In genomic region chr6:131782764-131783163, GRCh38 we compare ENCODE assay signal across 16 cellular contexts. TPM values are rescaled to one million over a fixed set of nuclear protein-coding genes. Genes with fewer than 3 reads are reported as not detected.
DNase-seq lines count a peak whose midpoint lies in the region; ATAC-seq and TF ChIP-seq lines count a peak whose summit lies in the region.
"Had no signal": no experiment of that assay in that cellular context is flagged by ENCODE, and none has a peak within 500 bp of the region (broad histone marks: within the 10 kb centered on the region; RNA-seq: fewer than 3 reads in every experiment).

No MANE protein-coding gene starts in this region.

- peak; percentile 6 for DNase-seq in DMS153 treated with DMSO at 0.1 percent for 48 hours (lab: John Stamatoyannopoulos, UW; ENCODE audit: unreplicated experiment)
- no peak for DNase-seq in DMS153 (lab: John Stamatoyannopoulos, UW)
- DNase-seq in NCI-H2081 treated with DMSO at 0.1 percent for 48 hours (lab: John Stamatoyannopoulos, UW), result peak; percentile 12
- DNase-seq in chondrocyte (ENCODE audit: low spot score), result no peak
- DNase-seq in MV-4-11 (lab: John Stamatoyannopoulos, UW), result no peak
- DNase-seq: activated naive CD8-positive, alpha-beta T cell treated with anti-CD3 and anti-CD28 coated beads, Interleukin-2, amount 10 ng/mL, durations not matched to agents 7 days and 5 days; GOT3; IMR-90; NCI-H2227 treated with DMSO at 0.1 percent for 48 hours had no signal

- peak; percentile 90 to 91 for TF ChIP-seq RAD21 in liver (IDR thresholded peaks at IDR 0.05)

- no peaks in the 10 kb centered on the region for H3K27me3 Mint-ChIP-seq in chondrocyte (ENCODE audit: low read depth)
- H3K27me3 Mint-ChIP-seq: dendritic cell treated with granulocyte-macrophage colony-stimulating factor and Interleukin-4, amounts not matched to agents 40 ng/mL and 50 ng/mL, for 4 days had no signal

- H3K4me1 Mint-ChIP-seq in chondrocyte (ENCODE audit: low read depth), result peaks cover 5% of the 10 kb centered on the region

- H3K36me3 ChIP-seq in liver (ENCODE audit: control insufficient read depth in 4 of 4, insufficient read depth in 3 of 4, low read depth in 1 of 4, low read length in 3 of 4), result no peaks in the 10 kb centered on the region

- no peak overlapping the region for H3K27ac ChIP-seq in liver (ENCODE audit: low read depth in 1 of 2, low read length in 2 of 2)

- H3K27me3 ChIP-seq in liver (ENCODE audit: control insufficient read depth in 4 of 4, insufficient read depth in 4 of 4, low read length in 3 of 4), result no peaks in the 10 kb centered on the region

- WGBS in liver, result 68% methylated on average over 1 of the region's 1 CpG

- H3K4me3 Mint-ChIP-seq in chondrocyte (ENCODE audit: unreplicated experiment), result no peak overlapping the region
- H3K4me3 Mint-ChIP-seq: activated naive CD8-positive, alpha-beta T cell treated with anti-CD3 and anti-CD28 coated beads, Interleukin-2, amount 10 ng/mL, durations not matched to agents 7 days and 5 days; dendritic cell treated with granulocyte-macrophage colony-stimulating factor and Interleukin-4, amounts not matched to agents 40 ng/mL and 50 ng/mL, for 4 days; nephron; type B pancreatic cell had no signal

- no peak overlapping the region for H3K9ac ChIP-seq in liver (ENCODE audit: low read depth in 1 of 2, low read length in 2 of 2)

- TF ChIP-seq CTCF in chondrocyte (IDR thresholded peaks at IDR 0.05) (peak; percentile 53), liver (IDR thresholded peaks at IDR 0.05; ENCODE audit: low read depth, low read length, missing input control) (peak; percentile 57)

- H3K36me3 Mint-ChIP-seq in chondrocyte (ENCODE audit: low read depth), result no peaks in the 10 kb centered on the region
- H3K36me3 Mint-ChIP-seq: type B pancreatic cell had no signal

- H3K9me3 Mint-ChIP-seq in chondrocyte (ENCODE audit: low read depth), result no peaks in the 10 kb centered on the region
- H3K9me3 Mint-ChIP-seq: type B pancreatic cell had no signal

- H3K27ac Mint-ChIP-seq in chondrocyte (ENCODE audit: unreplicated experiment), result no peak overlapping the region
- H3K27ac Mint-ChIP-seq: activated naive CD8-positive, alpha-beta T cell treated with anti-CD3 and anti-CD28 coated beads, Interleukin-2, amount 10 ng/mL, durations not matched to agents 7 days and 5 days; dendritic cell treated with granulocyte-macrophage colony-stimulating factor and Interleukin-4, amounts not matched to agents 40 ng/mL and 50 ng/mL, for 4 days; nephron; type B pancreatic cell had no signal

- no peaks in the 10 kb centered on the region for H3K9me3 ChIP-seq in liver (ENCODE audit: control insufficient read depth in 4 of 4, low read length in 3 of 4)

- no peaks in the 10 kb centered on the region for H3K4me1 ChIP-seq in liver (ENCODE audit: control insufficient read depth in 4 of 4, insufficient read depth in 4 of 4, low read length in 3 of 4)

- no peak for ATAC-seq in GM21360 (IDR thresholded peaks at IDR 0.05; ENCODE audit: unreplicated experiment)
- no peak for ATAC-seq in HG02884 (IDR thresholded peaks at IDR 0.05; ENCODE audit: unreplicated experiment)
- ATAC-seq: Right ventricle myocardium inferior had no signal

- H3K4me3 ChIP-seq in liver (ENCODE audit: low read depth in 1 of 3, low read length in 3 of 3), result no peak overlapping the region

TF ChIP-seq in liver, 16 proteins besides CTCF, POLR2A, EP300 and RAD21:
- TF ChIP-seq SP1 (IDR thresholded peaks at IDR 0.05) (no peak), EGR1 (IDR thresholded peaks at IDR 0.05; ENCODE audit: low read depth in 2 of 2) (no peak), ZBTB33 (IDR thresholded peaks at IDR 0.05) (no peak)

RNA-seq across cellular contexts. Expression of gene ENPP1, which starts 25.1 kb away (rescaled TPM):
- total RNA-seq in chondrocyte (8.1 to 23.6 TPM (median 8.6 TPM) in 3 replicates), liver (10 to 100 TPM; 27.2 to 53.1 TPM)
- polyA plus RNA-seq in liver, result 10 to 100 TPM in 1 of 2 donors, 1 to 10 TPM in 1; 9.5 to 35.1 TPM

Comparison
In these comparisons a context has a peak if more than half of its experiments do, and no peak if none do; other contexts are left out.
1. DNase-seq: peak in DMS153 treated with DMSO at 0.1 percent for 48 hours (single experiment) and NCI-H2081 treated with DMSO at 0.1 percent for 48 hours (single experiment); none in DMS153 (single experiment), chondrocyte (single experiment) and MV-4-11 (single experiment).